Comparison of ENCODE assay signal across 2 cellular contexts in the genomic region with DNA sequence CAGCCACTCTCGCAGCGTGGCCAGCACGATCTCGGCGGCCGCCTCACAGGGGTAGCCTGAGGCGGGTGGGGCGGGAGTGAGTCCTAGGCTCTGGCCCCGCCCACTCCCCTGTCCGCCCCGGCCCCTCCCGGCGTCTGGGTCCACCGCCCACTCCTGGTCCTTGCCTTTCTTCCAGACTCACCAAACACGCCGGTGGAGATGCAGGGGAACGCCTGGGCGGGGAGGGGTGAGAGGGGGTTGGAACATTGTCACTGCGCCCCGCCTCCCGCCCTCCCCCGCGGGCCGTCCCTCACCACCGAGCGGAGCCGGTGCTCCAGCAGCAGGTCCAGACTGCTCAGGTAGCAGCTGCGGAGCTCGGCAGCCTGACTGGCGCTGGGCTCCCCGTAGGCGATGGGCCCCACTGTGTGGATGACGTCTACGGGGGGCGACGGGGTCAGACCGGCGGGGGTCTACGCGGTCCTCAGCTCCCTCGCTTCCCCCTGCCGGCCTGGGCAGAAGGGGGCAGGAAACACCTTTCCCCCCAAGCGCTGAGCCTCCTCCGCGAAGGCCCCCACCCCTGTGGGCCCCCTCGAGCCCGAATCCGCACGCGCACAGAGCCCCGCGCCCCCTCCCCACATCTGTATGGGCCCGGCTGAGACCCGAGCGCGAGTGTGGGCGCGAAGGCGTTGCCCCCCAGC.
TF ChIP-seq lines count a peak whose summit lies in the region.

No MANE protein-coding gene starts in this region.

TF ChIP-seq in GM12891, 5 proteins besides CTCF, POLR2A, EP300 and RAD21:
- TF ChIP-seq PAX5 (IDR thresholded peaks at IDR 0.05; ENCODE audit: insufficient read depth, low read length, severe bottlenecking) (no peak), POLR2AphosphoS5 (IDR thresholded peaks at IDR 0.05; ENCODE audit: low read depth, low read length) (no peak), TAF1 (IDR thresholded peaks at IDR 0.05; ENCODE audit: low read depth, low read length) (no peak), SPI1 (IDR thresholded peaks at IDR 0.05; ENCODE audit: low read depth, low read length) (no peak), POU2F2 (IDR thresholded peaks at IDR 0.05; ENCODE audit: low read depth, low read length) (no peak)

TF ChIP-seq in K562, 482 proteins besides CTCF, POLR2A, EP300 and RAD21:
- TF ChIP-seq POLR2G (IDR thresholded peaks at IDR 0.05; ENCODE audit: low read depth, low read length) = peak; percentile 15
- peak; percentile 72 for TF ChIP-seq EGR1 (conservative IDR thresholded peaks at IDR 0.05)
- TF ChIP-seq VEZF1 (CRISPR knock-in tag; IDR thresholded peaks at IDR 0.05) = peak; percentile 51
- no peak for TF ChIP-seq POLR3G (IDR thresholded peaks at IDR 0.05; ENCODE audit: extremely low read depth, insufficient read length, insufficient replicate concordance)
- TF ChIP-seq HMGN3 (IDR thresholded peaks at IDR 0.05; ENCODE audit: borderline replicate concordance, extremely low read depth, insufficient read length, low read depth, low read length) = peak; percentile 20
- TF ChIP-seq ZNF586 (CRISPR knock-in tag; conservative IDR thresholded peaks at IDR 0.05) = no peak
- TF ChIP-seq, protein P1, sequence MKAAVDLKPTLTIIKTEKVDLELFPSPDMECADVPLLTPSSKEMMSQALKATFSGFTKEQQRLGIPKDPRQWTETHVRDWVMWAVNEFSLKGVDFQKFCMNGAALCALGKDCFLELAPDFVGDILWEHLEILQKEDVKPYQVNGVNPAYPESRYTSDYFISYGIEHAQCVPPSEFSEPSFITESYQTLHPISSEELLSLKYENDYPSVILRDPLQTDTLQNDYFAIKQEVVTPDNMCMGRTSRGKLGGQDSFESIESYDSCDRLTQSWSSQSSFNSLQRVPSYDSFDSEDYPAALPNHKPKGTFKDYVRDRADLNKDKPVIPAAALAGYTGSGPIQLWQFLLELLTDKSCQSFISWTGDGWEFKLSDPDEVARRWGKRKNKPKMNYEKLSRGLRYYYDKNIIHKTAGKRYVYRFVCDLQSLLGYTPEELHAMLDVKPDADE (conservative IDR thresholded peaks at IDR 0.05; ENCODE audit: control insufficient read depth, low read depth, low read length) = no peak
- TF ChIP-seq SMARCE1 (IDR thresholded peaks at IDR 0.05) = no peak
- peak; percentile 6; the same call in 1 of the 2 replicates for TF ChIP-seq ATF3 (IDR thresholded peaks at IDR 0.05)
- TF ChIP-seq ATF3 (CRISPR knock-in tag; conservative IDR thresholded peaks at IDR 0.05) = no peak
- TF ChIP-seq RBM22 (IDR thresholded peaks at IDR 0.05; ENCODE audit: low read depth, low read length, poor library complexity, severe bottlenecking) = peak; percentile 62
- TF ChIP-seq ZNF263 (CRISPR knock-in tag; IDR thresholded peaks at IDR 0.05; ENCODE audit: borderline replicate concordance) = peak; percentile 76
- TF ChIP-seq NR1H2 (CRISPR knock-in tag; IDR thresholded peaks at IDR 0.05) = no peak
- no peak for TF ChIP-seq ZNF431 (CRISPR knock-in tag; IDR thresholded peaks at IDR 0.05)
- no peak for TF ChIP-seq TEAD1 (CRISPR knock-in tag; IDR thresholded peaks at IDR 0.05)
- peak; percentile 18 for TF ChIP-seq PRPF4 (IDR thresholded peaks at IDR 0.05; ENCODE audit: insufficient read depth, low read depth, low read length, poor library complexity, severe bottlenecking)
- TF ChIP-seq RBFOX2 (IDR thresholded peaks at IDR 0.05; ENCODE audit: low read depth, low read length) = peak; percentile 40; the same call in 1 of the 2 replicates
- no peak for TF ChIP-seq YBX1 (IDR thresholded peaks at IDR 0.05)
- TF ChIP-seq ZBTB33 (CRISPR knock-in tag; IDR thresholded peaks at IDR 0.05) = peak; percentile 74
- TF ChIP-seq ZNF124 (CRISPR knock-in tag; IDR thresholded peaks at IDR 0.05) = no peak
- TF ChIP-seq, protein P2, sequence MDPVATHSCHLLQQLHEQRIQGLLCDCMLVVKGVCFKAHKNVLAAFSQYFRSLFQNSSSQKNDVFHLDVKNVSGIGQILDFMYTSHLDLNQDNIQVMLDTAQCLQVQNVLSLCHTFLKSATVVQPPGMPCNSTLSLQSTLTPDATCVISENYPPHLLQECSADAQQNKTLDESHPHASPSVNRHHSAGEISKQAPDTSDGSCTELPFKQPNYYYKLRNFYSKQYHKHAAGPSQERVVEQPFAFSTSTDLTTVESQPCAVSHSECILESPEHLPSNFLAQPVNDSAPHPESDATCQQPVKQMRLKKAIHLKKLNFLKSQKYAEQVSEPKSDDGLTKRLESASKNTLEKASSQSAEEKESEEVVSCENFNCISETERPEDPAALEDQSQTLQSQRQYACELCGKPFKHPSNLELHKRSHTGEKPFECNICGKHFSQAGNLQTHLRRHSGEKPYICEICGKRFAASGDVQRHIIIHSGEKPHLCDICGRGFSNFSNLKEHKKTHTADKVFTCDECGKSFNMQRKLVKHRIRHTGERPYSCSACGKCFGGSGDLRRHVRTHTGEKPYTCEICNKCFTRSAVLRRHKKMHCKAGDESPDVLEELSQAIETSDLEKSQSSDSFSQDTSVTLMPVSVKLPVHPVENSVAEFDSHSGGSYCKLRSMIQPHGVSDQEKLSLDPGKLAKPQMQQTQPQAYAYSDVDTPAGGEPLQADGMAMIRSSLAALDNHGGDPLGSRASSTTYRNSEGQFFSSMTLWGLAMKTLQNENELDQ (CRISPR knock-in tag; IDR thresholded peaks at IDR 0.05; ENCODE audit: borderline replicate concordance) = no peak
